16 cellular contexts compared by ENCODE assay signal in genomic region chr9:6714176-6714575, GRCh38.
"Had no signal": no experiment of that assay in that cellular context is flagged by ENCODE, and none has a peak within 500 bp of the region (broad histone marks: within the 10 kb centered on the region; RNA-seq: fewer than 3 reads in every experiment).

No MANE protein-coding gene starts in this region.

- H3K9me3 ChIP-seq: body of pancreas, prostate gland, thoracic aorta had no signal

- DNase-seq: activated CD4-positive, alpha-beta T cell treated with anti-CD3 and anti-CD28 coated beads for 1 hour; activated CD4-positive, alpha-beta T cell treated with anti-CD3 and anti-CD28 coated beads, Interleukin-2, amount 50 U/mL, for 4 hours; activated gamma-delta T cell treated with Interleukin-2 at 50 U/mL for 16 hours; activated T-cell treated with anti-CD3 and anti-CD28 coated beads for 4 hours; anterior cingulate cortex; body of pancreas; effector CD4-positive, alpha-beta T cell; foreskin fibroblast; kidney; stimulated activated CD4-positive, alpha-beta T cell treated with anti-CD3 and anti-CD28 coated beads, Interleukin-4, amount 100 ng/mL, for 24 hours; stimulated activated naive CD4-positive, alpha-beta T cell treated with Interleukin-2 at 50 U/mL for 16 hours; T-helper 9 cell had no signal

- H3K4me3 ChIP-seq: body of pancreas, prostate gland, thoracic aorta had no signal

- H3K36me3 ChIP-seq: prostate gland, thoracic aorta had no signal

- ATAC-seq: body of pancreas; natural killer cell treated with Interleukin-12 subunit alpha and Interleukin-12 subunit beta and Interleukin-15 and Interleukin-18, amount 100 ng/mL, for 72 hours had no signal

- H3K27ac ChIP-seq: prostate gland, thoracic aorta had no signal

- H3K4me1 ChIP-seq: prostate gland had no signal

- FAIRE-seq: endometrium, kidney had no signal

- H3K27me3 ChIP-seq: body of pancreas had no signal
